26 cellular contexts compared by ENCODE assay signal in the genomic region with DNA sequence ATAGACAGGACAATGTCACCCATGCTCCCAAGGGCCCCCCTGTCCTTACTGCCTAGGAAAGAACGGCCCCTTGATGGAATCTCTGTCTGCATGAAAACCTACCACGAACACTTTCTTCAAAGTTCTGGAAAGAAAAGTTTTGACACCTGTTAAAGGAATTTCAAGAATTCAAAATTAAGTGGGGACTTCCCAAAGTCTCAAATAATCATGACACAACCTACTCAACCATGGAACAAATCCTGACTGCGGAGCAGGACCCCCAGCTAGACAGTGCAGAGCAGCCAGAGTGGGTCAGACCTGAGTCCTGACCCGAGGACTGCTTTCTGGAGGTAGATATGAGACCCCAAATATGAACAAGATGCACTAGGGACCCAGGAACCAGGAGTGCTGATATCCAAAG.
"Had no signal": no experiment of that assay in that cellular context is flagged by ENCODE, and none has a peak within 500 bp of the region (broad histone marks: within the 10 kb centered on the region; RNA-seq: fewer than 3 reads in every experiment).

No MANE protein-coding gene starts in this region.

- H3K9ac ChIP-seq: neural progenitor cell had no signal

- DNase-seq: naive thymus-derived CD4-positive, alpha-beta T cell; natural killer cell; occipital lobe; ovary; psoas muscle; right cardiac atrium; right lobe of liver; stimulated activated CD4-positive, alpha-beta T cell treated with anti-CD3 and anti-CD28 coated beads, Interleukin-15, amount 100 ng/mL, for 24 hours; stimulated activated CD4-positive, alpha-beta T cell treated with anti-CD3 and anti-CD28 coated beads, Interleukin-2, amount 100 ng/mL, for 24 hours; stimulated activated CD4-positive, alpha-beta T cell treated with anti-CD3 and anti-CD28 coated beads, Interleukin-2, amount 100 ng/mL, for 48 hours; stimulated activated CD4-positive, alpha-beta T cell treated with anti-CD3 and anti-CD28 coated beads, Interleukin-4, amount 100 ng/mL, for 24 hours; stimulated activated naive B cell treated with anti-CD40 and anti-IgM and Interleukin-4, amounts not matched to agents 10 μg/mL and 1 μg/mL and 100 μg/mL, for 72 hours; stimulated activated naive CD4-positive, alpha-beta T cell treated with Interleukin-2 at 50 U/mL for 16 hours; stomach; thyroid gland; trophoblast cell; upper lobe of left lung had no signal

- H3K27ac Mint-ChIP-seq: naive thymus-derived CD4-positive, alpha-beta T cell; natural killer cell; nephron; neural progenitor cell; stimulated activated effector memory CD8-positive, alpha-beta T cell treated with anti-CD3 and anti-CD28 coated beads, Interleukin-12 subunit alpha, Interleukin-12 subunit beta, amount 100 ng/mL, for 72 hours; stimulated activated naive B cell treated with anti-CD40 and anti-IgM and Interleukin-4, amounts not matched to agents 10 μg/mL and 1 μg/mL and 100 μg/mL, for 72 hours; stimulated activated naive CD8-positive, alpha-beta T cell treated with anti-CD3 and anti-CD28 coated beads, Interleukin-15, Interleukin-2, amounts not matched to agents 100 ng/mL and 50 ng/mL, for 24 hours had no signal

- H3K36me3 Mint-ChIP-seq: natural killer cell; stimulated activated effector memory CD8-positive, alpha-beta T cell treated with anti-CD3 and anti-CD28 coated beads, Interleukin-12 subunit alpha, Interleukin-12 subunit beta, amount 100 ng/mL, for 72 hours; stimulated activated naive B cell treated with anti-CD40 and anti-IgM and Interleukin-4, amounts not matched to agents 10 μg/mL and 1 μg/mL and 100 μg/mL, for 72 hours had no signal

- ATAC-seq: naive thymus-derived CD4-positive, alpha-beta T cell; natural killer cell; psoas muscle; right cardiac atrium; right lobe of liver; stimulated activated effector memory CD8-positive, alpha-beta T cell treated with anti-CD3 and anti-CD28 coated beads, Interleukin-12 subunit alpha, Interleukin-12 subunit beta, amount 100 ng/mL, for 72 hours; stimulated activated naive B cell treated with anti-CD40 and anti-IgM and Interleukin-4, amounts not matched to agents 10 μg/mL and 1 μg/mL and 100 μg/mL, for 72 hours had no signal

- H3K4me1 Mint-ChIP-seq: naive thymus-derived CD4-positive, alpha-beta T cell; natural killer cell; nephron; neural progenitor cell; stimulated activated effector memory CD8-positive, alpha-beta T cell treated with anti-CD3 and anti-CD28 coated beads, Interleukin-12 subunit alpha, Interleukin-12 subunit beta, amount 100 ng/mL, for 72 hours; stimulated activated naive B cell treated with anti-CD40 and anti-IgM and Interleukin-4, amounts not matched to agents 10 μg/mL and 1 μg/mL and 100 μg/mL, for 72 hours had no signal

- H3K4me3 Mint-ChIP-seq: naive thymus-derived CD4-positive, alpha-beta T cell; natural killer cell; nephron; neural progenitor cell; stimulated activated effector memory CD8-positive, alpha-beta T cell treated with anti-CD3 and anti-CD28 coated beads, Interleukin-12 subunit alpha, Interleukin-12 subunit beta, amount 100 ng/mL, for 72 hours; stimulated activated naive B cell treated with anti-CD40 and anti-IgM and Interleukin-4, amounts not matched to agents 10 μg/mL and 1 μg/mL and 100 μg/mL, for 72 hours; stimulated activated naive CD8-positive, alpha-beta T cell treated with anti-CD3 and anti-CD28 coated beads, Interleukin-15, Interleukin-2, amounts not matched to agents 100 ng/mL and 50 ng/mL, for 24 hours had no signal

- H3K4me1 ChIP-seq: neural progenitor cell, psoas muscle, right lobe of liver, stomach, thyroid gland, tibial nerve, vagina had no signal

- H3K27ac ChIP-seq: neural progenitor cell, ovary, psoas muscle, right lobe of liver, skin epidermis, stomach, thoracic aorta, thyroid gland, tibial nerve, upper lobe of left lung, vagina had no signal

- H3K4me3 ChIP-seq: neural progenitor cell, ovary, psoas muscle, right lobe of liver, skin epidermis, smooth muscle cell, stomach, thoracic aorta, thyroid gland, tibial nerve, upper lobe of left lung, vagina had no signal

- H2AFZ ChIP-seq: neural progenitor cell had no signal

- H3K9me3 ChIP-seq: ovary, psoas muscle, right lobe of liver, thoracic aorta, thyroid gland, upper lobe of left lung, vagina had no signal

- H3K36me3 ChIP-seq: neural progenitor cell, ovary, right lobe of liver, stomach, thoracic aorta, thyroid gland, tibial nerve, upper lobe of left lung, vagina had no signal

- H3K4me2 ChIP-seq: neural progenitor cell, smooth muscle cell had no signal

- H3K27me3 ChIP-seq: neural progenitor cell, ovary, right lobe of liver, stomach, thyroid gland, tibial nerve, upper lobe of left lung, vagina had no signal
